Comparison of ENCODE assay signal across 8 cellular contexts in genomic region chr17:55420776-55421178, GRCh38. TPM values are rescaled to one million over a fixed set of nuclear protein-coding genes. Genes with fewer than 3 reads are reported as not detected.
DNase-seq lines count a peak whose midpoint lies in the region; ATAC-seq and TF ChIP-seq lines count a peak whose summit lies in the region.

No MANE protein-coding gene starts in this region.

- 0 to 1% methylated on average over 1 to 21 of the region's 21 CpGs for WGBS in endodermal cell (ENCODE audit: insufficient coverage in 1 of 2, insufficient read length in 1 of 2), 2 experiments

- H3K4me3 ChIP-seq in endodermal cell (ENCODE audit: low read length) (peak overlapping the region; percentile 91), mucosa of descending colon (peak overlapping the region; percentile 64)

- peaks cover 27% of the 10 kb centered on the region for H3K36me3 Mint-ChIP-seq in endodermal cell (ENCODE audit: low read depth)

- peak overlapping the region; percentile 68 for H3K9ac ChIP-seq in endodermal cell (ENCODE audit: extremely low read depth, low read length, poor library complexity, severe bottlenecking)

- ATAC-seq in mucosa of descending colon (peak; percentile 15), GM21717 (IDR thresholded peaks at IDR 0.05; ENCODE audit: unreplicated experiment) (no peak), GM18868 (IDR thresholded peaks at IDR 0.05; ENCODE audit: unreplicated experiment) (no peak)
- peak; percentile 15 for ATAC-seq in stimulated activated naive CD8-positive, alpha-beta T cell treated with anti-CD3 and anti-CD28 coated beads, Interleukin-15, Interleukin-2, amounts not matched to agents 100 U/mL and 50 U/mL, for 24 hours

- H3K36me3 ChIP-seq in endodermal cell (ENCODE audit: control insufficient read depth, insufficient read depth, low read length) (peaks cover 12% of the 10 kb centered on the region), mucosa of descending colon (ENCODE audit: low read depth) (no peaks in the 10 kb centered on the region)

- peaks cover 21% of the 10 kb centered on the region for H3K4me1 Mint-ChIP-seq in endodermal cell

- peak overlapping the region; percentile 88 for H3K4me3 Mint-ChIP-seq in endodermal cell

- intact Hi-C loops in mucosa of descending colon (cut with DNase I, micrococcal nuclease) = no loop called here

- H3K27ac Mint-ChIP-seq in endodermal cell = peak overlapping the region; percentile 83

- no peaks in the 10 kb centered on the region for H3K4me1 ChIP-seq in endodermal cell (ENCODE audit: control insufficient read depth, insufficient read depth, low read length)
- peaks cover 6% of the 10 kb centered on the region for H3K4me1 ChIP-seq in mucosa of descending colon (ENCODE audit: low read depth)

- peak; percentile 36 for DNase-seq in GM03348 (ENCODE audit: low spot score)
- peak; percentile 61 for DNase-seq in NAMALWA (ENCODE audit: low spot score)
- peak; percentile 76 for DNase-seq in activated CD8-positive, alpha-beta memory T cell treated with anti-CD3 and anti-CD28 coated beads, Interleukin-2, amount 50 U/mL, for 48 hours
- peak; percentile 75 for DNase-seq in endodermal cell
- DNase-seq in mucosa of descending colon = peak; percentile 57 to 78 (median 71)
- peak; percentile 60 for DNase-seq in stimulated activated naive CD8-positive, alpha-beta T cell treated with anti-CD3 and anti-CD28 coated beads, Interleukin-15, Interleukin-2, amounts not matched to agents 100 U/mL and 50 U/mL, for 24 hours

- H3K9me3 ChIP-seq in endodermal cell (ENCODE audit: control insufficient read depth, low read length) (peaks cover 6% of the 10 kb centered on the region), mucosa of descending colon (no peaks in the 10 kb centered on the region)

- no peaks in the 10 kb centered on the region for H3K9me3 Mint-ChIP-seq in endodermal cell

- H3K27me3 ChIP-seq in endodermal cell (ENCODE audit: control insufficient read depth, insufficient read depth, low read length, poor library complexity, severe bottlenecking) = no peaks in the 10 kb centered on the region

- TF ChIP-seq CTCF in endodermal cell (conservative IDR thresholded peaks at IDR 0.05) = no peak
- TF ChIP-seq CTCF in mucosa of descending colon (IDR thresholded peaks at IDR 0.05) = no peak

- peaks cover 5% of the 10 kb centered on the region for H3K27me3 Mint-ChIP-seq in endodermal cell (ENCODE audit: insufficient read depth)

- peak overlapping the region; percentile 82 for H3K27ac ChIP-seq in endodermal cell (ENCODE audit: low read depth, low read length)

RNA-seq across cellular contexts. Expression of gene MMD, which starts 0.9 kb away (rescaled TPM):
- total RNA-seq in endodermal cell = 10 to 100 TPM; 40.1 to 40.2 TPM
- polyA plus RNA-seq in endodermal cell (2013, experiment 1 of 2) = 57.9 TPM
- polyA plus RNA-seq in endodermal cell (2013, experiment 2 of 2) = 59.9 TPM
- 10 to 100 TPM; 10.3 to 22.8 (median 14.7) TPM for total RNA-seq in mucosa of descending colon

Comparison
In these comparisons a context has a peak if more than half of its experiments do, and no peak if none do; other contexts are left out.
1. ATAC-seq: peak in mucosa of descending colon (single experiment) and stimulated activated naive CD8-positive, alpha-beta T cell treated with anti-CD3 and anti-CD28 coated beads, Interleukin-15, Interleukin-2, amounts not matched to agents 100 U/mL and 50 U/mL, for 24 hours (single experiment); none in GM21717 (single experiment) and GM18868 (single experiment).
2. Peak in every context shown above with its lines, with median percentiles within 50 percentile points of each other: DNase-seq.